Comparison of ENCODE assay signal across 20 cellular contexts in the genomic region with DNA sequence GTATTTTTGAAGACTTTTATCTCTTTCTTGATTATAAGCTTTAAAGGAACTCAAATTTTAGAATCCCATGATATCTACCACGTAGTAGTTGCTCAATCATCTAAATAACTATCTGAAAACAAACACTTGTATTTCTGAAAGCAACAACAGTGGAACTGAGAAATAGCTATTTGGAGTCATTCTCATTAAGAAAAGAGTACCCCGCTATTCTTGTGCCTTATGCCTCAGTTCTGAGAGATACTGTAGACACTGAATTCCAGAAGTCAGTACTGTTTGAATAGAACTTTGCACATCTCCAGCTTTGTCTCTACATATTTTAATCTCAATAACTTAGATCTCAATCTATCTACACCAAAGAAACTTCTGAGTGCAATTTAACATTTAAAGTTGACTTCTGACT. TPM values are rescaled to one million over a fixed set of nuclear protein-coding genes. Genes with fewer than 3 reads are reported as not detected.
DNase-seq lines count a peak whose midpoint lies in the region; ATAC-seq lines count a peak whose summit lies in the region.
"Had no signal": no experiment of that assay in that cellular context is flagged by ENCODE, and none has a peak within 500 bp of the region (broad histone marks: within the 10 kb centered on the region; RNA-seq: fewer than 3 reads in every experiment).

No MANE protein-coding gene starts in this region.

- peaks cover 51% of the 10 kb centered on the region for H3K36me3 Mint-ChIP-seq in T-helper 2 cell treated with Interferon-gamma antibody and Interleukin-4, amounts not matched to agents 5 μg/mL and 100 μg/mL, for 36 hours (ENCODE audit: low read depth)
- H3K36me3 Mint-ChIP-seq in naive thymus-derived CD8-positive, alpha-beta T cell, result peaks cover 6 to 79% (median 26%) of the 10 kb centered on the region in 3 donors

- ATAC-seq in GM21367 (IDR thresholded peaks at IDR 0.05; ENCODE audit: unreplicated experiment), result peak; percentile 42
- ATAC-seq in HG03442 (IDR thresholded peaks at IDR 0.05; ENCODE audit: unreplicated experiment), result peak; percentile 50
- ATAC-seq in naive thymus-derived CD8-positive, alpha-beta T cell, result no peak
- ATAC-seq: GM23338, heart left ventricle, Panc1 had no signal

- POLR2A ChIA-PET in naive thymus-derived CD8-positive, alpha-beta T cell (lab: Charles Lee), result interaction anchor here (2.6 kb wide), 1 partner anchor 12 kb away, joined by 16 read pairs; the partner anchor contains the start of gene CHD1

- peaks cover 50% of the 10 kb centered on the region for H3K4me1 Mint-ChIP-seq in T-helper 2 cell treated with Interferon-gamma antibody and Interleukin-4, amounts not matched to agents 5 μg/mL and 100 μg/mL, for 36 hours (ENCODE audit: low read depth)
- peaks cover 28 to 79% (median 78%) of the 10 kb centered on the region in 4 donors for H3K4me1 Mint-ChIP-seq in naive thymus-derived CD8-positive, alpha-beta T cell

- no peaks in the 10 kb centered on the region for H3K27me3 Mint-ChIP-seq in T-helper 2 cell treated with Interferon-gamma antibody and Interleukin-4, amounts not matched to agents 5 μg/mL and 100 μg/mL, for 36 hours (ENCODE audit: low read depth)
- H3K27me3 Mint-ChIP-seq in naive thymus-derived CD8-positive, alpha-beta T cell, result no peaks in the 10 kb centered on the region

- H3K27ac Mint-ChIP-seq in T-helper 2 cell treated with Interferon-gamma antibody and Interleukin-4, amounts not matched to agents 5 μg/mL and 100 μg/mL, for 36 hours, result peak overlapping the region; percentile 4
- peak overlapping the region in 3 of 10 donors; percentile 7 to 28 (median 18) for H3K27ac Mint-ChIP-seq in naive thymus-derived CD8-positive, alpha-beta T cell
- H3K27ac Mint-ChIP-seq: GM23338, nephron progenitor cell had no signal

- no peaks in the 10 kb centered on the region for H3K9me3 Mint-ChIP-seq in T-helper 2 cell treated with Interferon-gamma antibody and Interleukin-4, amounts not matched to agents 5 μg/mL and 100 μg/mL, for 36 hours
- no peaks in the 10 kb centered on the region for H3K9me3 Mint-ChIP-seq in naive thymus-derived CD8-positive, alpha-beta T cell
- H3K9me3 Mint-ChIP-seq: GM23338, nephron progenitor cell had no signal

- no peak for DNase-seq in T-helper 2 cell treated with Interferon-gamma antibody and Interleukin-4, amounts not matched to agents 5 μg/mL and 100 μg/mL, for 36 hours (ENCODE audit: low spot score)
- DNase-seq in T-helper 2 cell (no peak), superior temporal gyrus (ENCODE audit: extremely low spot score) (no peak), A172 (ENCODE audit: low spot score) (no peak)
- DNase-seq in naive thymus-derived CD8-positive, alpha-beta T cell, result no peak
- DNase-seq in NK-92 treated with Interleukin-12 subunit alpha and Interleukin-12 subunit beta, amount 100 ng/mL, for 24 hours (lab: John Stamatoyannopoulos, UW), result no peak
- DNase-seq: activated CD4-positive, alpha-beta T cell treated with anti-CD3 and anti-CD28 coated beads, Interleukin-2, amount 50 U/mL, for 4 hours; adrenal gland; effector CD4-positive, alpha-beta T cell; heart left ventricle; mesenchymal stem cell; NCI-H146; nephron progenitor cell; SK-N-SH; stimulated activated CD4-positive, alpha-beta T cell treated with anti-CD3 and anti-CD28 coated beads, Interleukin-12 subunit alpha, Interleukin-12 subunit beta, amount 100 ng/mL, for 4 hours; trophoblast cell had no signal

- no peak overlapping the region for H3K4me3 Mint-ChIP-seq in T-helper 2 cell treated with Interferon-gamma antibody and Interleukin-4, amounts not matched to agents 5 μg/mL and 100 μg/mL, for 36 hours
- H3K4me3 Mint-ChIP-seq in naive thymus-derived CD8-positive, alpha-beta T cell, result peak overlapping the region in 7 of 10 donors; percentile 2 to 54 (median 33)
- H3K4me3 Mint-ChIP-seq: GM23338, nephron progenitor cell had no signal

RNA-seq across cellular contexts. Expression of gene CHD1, which starts 11.4 kb away (rescaled TPM):
- 10 to 100 TPM; 89.2 to 97.5 TPM for total RNA-seq in naive thymus-derived CD8-positive, alpha-beta T cell
- polyA plus RNA-seq in naive thymus-derived CD8-positive, alpha-beta T cell, result 1 to 10 TPM; 8.6 to 9.4 (median 9.0) TPM
- total RNA-seq in A172 (2014; rRNA removed; shearing (Covaris generic)), result 43.5 and 55.1 TPM in 2 replicates

Comparison
In these comparisons a context has a peak if more than half of its experiments do, and no peak if none do; other contexts are left out.
1. ATAC-seq: peak in GM21367 (single experiment) and HG03442 (single experiment); none in naive thymus-derived CD8-positive, alpha-beta T cell (0 of 2).